Comparison of ENCODE assay signal across 14 cellular contexts in the genomic region with DNA sequence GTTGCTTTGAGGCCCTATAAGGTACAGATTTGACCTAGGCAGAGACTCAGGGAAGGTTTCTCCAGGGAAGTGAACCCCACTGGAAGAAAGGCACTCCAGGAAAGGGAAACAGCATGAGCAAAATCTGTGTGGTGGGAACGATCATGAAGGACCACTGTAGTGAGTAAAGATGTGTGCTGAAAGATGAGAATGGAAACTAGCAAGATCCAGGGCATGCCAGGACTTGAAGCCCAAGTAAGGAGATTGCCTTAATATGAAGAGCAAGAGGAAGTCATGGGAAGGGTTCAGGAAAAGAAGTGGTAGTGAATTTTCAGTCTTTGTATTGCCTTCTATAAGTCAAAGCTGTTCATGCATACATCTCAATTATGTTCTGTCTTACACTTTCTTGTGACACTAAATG. TPM values are rescaled to one million over a fixed set of nuclear protein-coding genes. Genes with fewer than 3 reads are reported as not detected.
A peak's percentile ranks its signal among the peaks of the same experiment; 100 is the strongest.
DNase-seq lines count a peak whose midpoint lies in the region; ATAC-seq, FAIRE-seq and TF ChIP-seq lines count a peak whose summit lies in the region.
"Had no signal": no experiment of that assay in that cellular context is flagged by ENCODE, and none has a peak within 500 bp of the region (broad histone marks: within the 10 kb centered on the region; RNA-seq: fewer than 3 reads in every experiment).

No MANE protein-coding gene starts in this region.

- no peak overlapping the region for H3K4me3 Mint-ChIP-seq in astrocyte (ENCODE audit: unreplicated experiment)
- no peak overlapping the region for H3K4me3 Mint-ChIP-seq in activated T-cell treated with anti-CD3 and anti-CD28 coated beads, Interleukin-2, amount 50 U/mL, for 4 hours
- H3K4me3 Mint-ChIP-seq in progenitor cell of endocrine pancreas (ENCODE audit: low read depth), result no peak overlapping the region
- H3K4me3 Mint-ChIP-seq: CD4-positive, CD25-positive, alpha-beta regulatory T cell; GM23338 had no signal

- H3K9ac ChIP-seq in astrocyte (ENCODE audit: low read length), result no peak overlapping the region
- H3K9ac ChIP-seq: BLaER1 treated with 17β-estradiol and CSF1 and Interleukin-3, amounts not matched to agents 10 nM and 100 nM had no signal

- H3K4me1 ChIP-seq in astrocyte (ENCODE audit: insufficient read depth, low read length) (peaks cover 16% of the 10 kb centered on the region), foreskin keratinocyte (peaks cover 42% of the 10 kb centered on the region)
- H3K4me1 ChIP-seq: BLaER1 treated with 17β-estradiol and CSF1 and Interleukin-3, amounts not matched to agents 10 nM and 100 nM had no signal

- FAIRE-seq in astrocyte (lab: Jason Lieb, UNC), result no peak

- H3K27ac Mint-ChIP-seq in astrocyte (ENCODE audit: unreplicated experiment) (no peak overlapping the region), progenitor cell of endocrine pancreas (no peak overlapping the region)
- H3K27ac Mint-ChIP-seq: CD4-positive, CD25-positive, alpha-beta regulatory T cell; GM23338 had no signal

- H3K4me1 Mint-ChIP-seq in astrocyte (ENCODE audit: low read depth, unreplicated experiment) (peaks cover 21% of the 10 kb centered on the region), progenitor cell of endocrine pancreas (ENCODE audit: low read depth) (no peaks in the 10 kb centered on the region)
- no peaks in the 10 kb centered on the region for H3K4me1 Mint-ChIP-seq in activated T-cell treated with anti-CD3 and anti-CD28 coated beads, Interleukin-2, amount 50 U/mL, for 4 hours (ENCODE audit: low read depth)
- H3K4me1 Mint-ChIP-seq: CD4-positive, CD25-positive, alpha-beta regulatory T cell; GM23338 had no signal

- peak; percentile 8 for DNase-seq in NCI-H2171 treated with DMSO at 0.1 percent for 48 hours (lab: John Stamatoyannopoulos, UW)
- no peak for DNase-seq in NCI-H2171 (lab: John Stamatoyannopoulos, UW)
- no peak for DNase-seq in astrocyte (ENCODE audit: low read depth)
- peak in 1 of 2 donors; percentile 54 for DNase-seq in foreskin keratinocyte
- no peak for DNase-seq in activated T-cell treated with anti-CD3 and anti-CD28 coated beads, Interleukin-2, amount 50 U/mL, for 4 hours
- DNase-seq in progenitor cell of endocrine pancreas (ENCODE audit: low spot score, unreplicated experiment), result no peak
- DNase-seq: 8988T; ACHN; CD4-positive, CD25-positive, alpha-beta regulatory T cell; DMS53; H7 had no signal

- H3K9me3 Mint-ChIP-seq in astrocyte (ENCODE audit: unreplicated experiment) (no peaks in the 10 kb centered on the region), progenitor cell of endocrine pancreas (ENCODE audit: low read depth) (no peaks in the 10 kb centered on the region)
- H3K9me3 Mint-ChIP-seq in activated T-cell treated with anti-CD3 and anti-CD28 coated beads, Interleukin-2, amount 50 U/mL, for 4 hours, result peaks cover 3% of the 10 kb centered on the region
- H3K9me3 Mint-ChIP-seq: GM23338 had no signal

- H3K4me3 ChIP-seq in astrocyte (ENCODE audit: insufficient read depth, low read depth, low read length), result no peak overlapping the region
- H3K4me3 ChIP-seq: BLaER1 treated with 17β-estradiol and CSF1 and Interleukin-3, amounts not matched to agents 10 nM and 100 nM; GM23338 had no signal

- H3K79me2 ChIP-seq in astrocyte (ENCODE audit: insufficient read depth, low read length), result no peaks in the 10 kb centered on the region

- TF ChIP-seq CTCF in astrocyte (IDR thresholded peaks at IDR 0.05; ENCODE audit: insufficient read depth, low read depth, low read length) (no peak), foreskin keratinocyte (conservative IDR thresholded peaks at IDR 0.05) (no peak), progenitor cell of endocrine pancreas (IDR thresholded peaks at IDR 0.05; ENCODE audit: unreplicated experiment) (no peak)

- H3K27me3 Mint-ChIP-seq in astrocyte (ENCODE audit: low read depth, unreplicated experiment) (no peaks in the 10 kb centered on the region), progenitor cell of endocrine pancreas (peaks cover 2% of the 10 kb centered on the region)
- peaks cover 11% of the 10 kb centered on the region for H3K27me3 Mint-ChIP-seq in activated T-cell treated with anti-CD3 and anti-CD28 coated beads, Interleukin-2, amount 50 U/mL, for 4 hours (ENCODE audit: low read depth)

- H3K36me3 Mint-ChIP-seq in astrocyte (ENCODE audit: low read depth, unreplicated experiment), result no peaks in the 10 kb centered on the region
- no peaks in the 10 kb centered on the region for H3K36me3 Mint-ChIP-seq in activated T-cell treated with anti-CD3 and anti-CD28 coated beads, Interleukin-2, amount 50 U/mL, for 4 hours (ENCODE audit: insufficient read depth)
- no peaks in the 10 kb centered on the region for H3K36me3 Mint-ChIP-seq in progenitor cell of endocrine pancreas (ENCODE audit: insufficient read depth)
- H3K36me3 Mint-ChIP-seq: CD4-positive, CD25-positive, alpha-beta regulatory T cell had no signal

- no peak overlapping the region for H3K4me2 ChIP-seq in astrocyte (ENCODE audit: low read length)
- H3K4me2 ChIP-seq: BLaER1 treated with 17β-estradiol and CSF1 and Interleukin-3, amounts not matched to agents 10 nM and 100 nM; GM23338 had no signal

- H4K20me1 ChIP-seq in astrocyte (ENCODE audit: insufficient read depth, low read length), result no peaks in the 10 kb centered on the region
- H4K20me1 ChIP-seq: BLaER1 treated with 17β-estradiol and CSF1 and Interleukin-3, amounts not matched to agents 10 nM and 100 nM had no signal

- H3K36me3 ChIP-seq in astrocyte (ENCODE audit: insufficient read depth, low read length), result no peaks in the 10 kb centered on the region
- H3K36me3 ChIP-seq: BLaER1 treated with 17β-estradiol and CSF1 and Interleukin-3, amounts not matched to agents 10 nM and 100 nM had no signal

- no peak overlapping the region for H3K27ac ChIP-seq in astrocyte (ENCODE audit: low read depth, low read length)
- H3K27ac ChIP-seq in foreskin keratinocyte, result peak overlapping the region; percentile 38
- H3K27ac ChIP-seq: BLaER1 treated with 17β-estradiol and CSF1 and Interleukin-3, amounts not matched to agents 10 nM and 100 nM had no signal

- H2AFZ ChIP-seq in astrocyte (ENCODE audit: low read depth, low read length), result peak overlapping the region; percentile 42

- ATAC-seq in foreskin keratinocyte (peak; percentile 41), GM19463 (IDR thresholded peaks at IDR 0.05; ENCODE audit: unreplicated experiment) (no peak)
- no peak for ATAC-seq in activated T-cell treated with anti-CD3 and anti-CD28 coated beads, Interleukin-2, amount 50 U/mL, for 4 hours
- ATAC-seq: GM23338 had no signal

- no peaks in the 10 kb centered on the region for H3K9me3 ChIP-seq in astrocyte (ENCODE audit: insufficient read depth, low read depth, low read length)
- H3K9me3 ChIP-seq: BLaER1 treated with 17β-estradiol and CSF1 and Interleukin-3, amounts not matched to agents 10 nM and 100 nM had no signal

- H3K27me3 ChIP-seq in astrocyte (ENCODE audit: insufficient read depth, low read length) (no peaks in the 10 kb centered on the region), foreskin keratinocyte (no peaks in the 10 kb centered on the region)
- H3K27me3 ChIP-seq: BLaER1 treated with 17β-estradiol and CSF1 and Interleukin-3, amounts not matched to agents 10 nM and 100 nM had no signal

RNA-seq across cellular contexts. Expression of gene SLIT3, which starts 55.2 kb away (rescaled TPM):
- total RNA-seq in astrocyte (20.7 and 33.0 TPM in 2 replicates), foreskin keratinocyte (5.6 and 9.9 TPM in 2 replicates), progenitor cell of endocrine pancreas (18.8 and 19.6 TPM in 2 replicates)
- 3.9 and 4.9 TPM in 2 replicates for polyA plus RNA-seq in foreskin keratinocyte
- under 1 TPM; 0.03 to 0.16 (median 0.03) TPM for total RNA-seq in activated T-cell treated with anti-CD3 and anti-CD28 coated beads, Interleukin-2, amount 50 U/mL, for 4 hours
- total RNA-seq: CD4-positive, CD25-positive, alpha-beta regulatory T cell had no signal
- polyA plus RNA-seq: CD4-positive, CD25-positive, alpha-beta regulatory T cell had no signal
